ENCODE assay signal across 9 cellular contexts in genomic region chr1:6822530-6823359, GRCh38. TPM values are rescaled to one million over a fixed set of nuclear protein-coding genes. Genes with fewer than 3 reads are reported as not detected.
DNase-seq lines count a peak whose midpoint lies in the region; ATAC-seq and FAIRE-seq lines count a peak whose summit lies in the region.
"Had no signal": no experiment of that assay in that cellular context is flagged by ENCODE, and none has a peak within 500 bp of the region (broad histone marks: within the 10 kb centered on the region; RNA-seq: fewer than 3 reads in every experiment).

No MANE protein-coding gene starts in this region.

- FAIRE-seq in RCC 7860 (lab: Jason Lieb, UNC) = no peak

- no peaks in the 10 kb centered on the region for H3K27me3 ChIP-seq in mucosa of stomach (ENCODE audit: control insufficient read depth, insufficient read depth, low read length)
- no peaks in the 10 kb centered on the region for H3K27me3 ChIP-seq in trophoblast cell (ENCODE audit: insufficient read depth, low read length)

- no peak overlapping the region for H3K23ac ChIP-seq in trophoblast cell (ENCODE audit: low read length)

- H2BK12ac ChIP-seq in trophoblast cell (ENCODE audit: low read length) = no peak overlapping the region

- no peak overlapping the region for H2BK5ac ChIP-seq in trophoblast cell (ENCODE audit: low read depth, low read length, poor library complexity)

- H4K8ac ChIP-seq in trophoblast cell (ENCODE audit: low read depth, low read length) = no peak overlapping the region

- H3K79me2 ChIP-seq in trophoblast cell (ENCODE audit: control insufficient read depth, insufficient read depth, low read length, poor library complexity) = no peaks in the 10 kb centered on the region

- no peak overlapping the region for H3K18ac ChIP-seq in trophoblast cell (ENCODE audit: low read length)

- no peak overlapping the region for H3K14ac ChIP-seq in trophoblast cell (ENCODE audit: low read length)

- no peak overlapping the region for H2BK120ac ChIP-seq in trophoblast cell (ENCODE audit: insufficient read depth, low read length, poor library complexity)

- no CpG with 5 or more reads among the region's 10 CpGs for WGBS in trophoblast cell (ENCODE audit: extremely low coverage, insufficient coverage, insufficient read length)

- no peaks in the 10 kb centered on the region for H3K9me3 ChIP-seq in mucosa of stomach (ENCODE audit: control insufficient read depth, low read length)
- no peaks in the 10 kb centered on the region for H3K9me3 ChIP-seq in trophoblast cell (ENCODE audit: insufficient read depth, low read depth, low read length)

- no peak overlapping the region for H3K4me2 ChIP-seq in trophoblast cell (ENCODE audit: low read length)

- H3K79me1 ChIP-seq in trophoblast cell (ENCODE audit: low read length) = no peaks in the 10 kb centered on the region

- peak; percentile 17 for DNase-seq in NCI-H2227 treated with DMSO at 0.1 percent for 48 hours (lab: John Stamatoyannopoulos, UW)
- DNase-seq in C1 segment of cervical spinal cord (lab: John Stamatoyannopoulos, UW) = no peak
- DNase-seq in NCI-H2171 (lab: John Stamatoyannopoulos, UW) = no peak
- DNase-seq in trophoblast cell = no peak
- DNase-seq in RCC 7860 (ENCODE audit: low spot score) = no peak
- DNase-seq: activated CD4-positive, alpha-beta T cell treated with anti-CD3 and anti-CD28 coated beads, Interleukin-2, amount 10 ng/mL, durations not matched to agents 7 days and 5 days had no signal

- no peak overlapping the region for H2AK5ac ChIP-seq in trophoblast cell (ENCODE audit: low read length)

- H3K27ac ChIP-seq in trophoblast cell (ENCODE audit: low read depth, low read length) = no peak overlapping the region

- H3K4me1 ChIP-seq in mucosa of stomach (ENCODE audit: control insufficient read depth, insufficient read depth, low read length) = peaks cover 44% of the 10 kb centered on the region
- no peaks in the 10 kb centered on the region for H3K4me1 ChIP-seq in trophoblast cell (ENCODE audit: control insufficient read depth in 1 of 2, insufficient read depth in 2 of 2, low read length in 2 of 2)

- H3K4me3 ChIP-seq in mucosa of stomach (ENCODE audit: low read length) (peak overlapping the region; percentile 32), trophoblast cell (ENCODE audit: low read depth, low read length) (no peak overlapping the region)

- no peak overlapping the region for H2AFZ ChIP-seq in trophoblast cell (ENCODE audit: insufficient read depth, low read length, poor library complexity)

- no peak overlapping the region for H3K4ac ChIP-seq in trophoblast cell (ENCODE audit: low read depth, low read length)

- peak; percentile 82 for ATAC-seq in GM18498 (IDR thresholded peaks at IDR 0.05; ENCODE audit: unreplicated experiment)
- ATAC-seq in GM21825 (IDR thresholded peaks at IDR 0.05; ENCODE audit: unreplicated experiment) = peak; percentile 76

- H4K91ac ChIP-seq in trophoblast cell (ENCODE audit: low read depth, low read length) = no peak overlapping the region

- no peaks in the 10 kb centered on the region for H3K36me3 ChIP-seq in mucosa of stomach (ENCODE audit: control insufficient read depth, insufficient read depth, low read length)
- H3K36me3 ChIP-seq in trophoblast cell (ENCODE audit: control insufficient read depth in 1 of 2, insufficient read depth in 2 of 2, low read length in 2 of 2) = peaks cover 0 to under 1% of the 10 kb centered on the region in 2 experiments

- H3K9ac ChIP-seq in mucosa of stomach (ENCODE audit: low read length) = peak overlapping the region; percentile 66
- H3K9ac ChIP-seq in trophoblast cell (ENCODE audit: low read length) = no peak overlapping the region

- no peak overlapping the region for H4K12ac ChIP-seq in trophoblast cell (ENCODE audit: low read depth, low read length)

RNA-seq across cellular contexts. Expression of gene CAMTA1, which starts 37.5 kb away (rescaled TPM):
- 185 and 191 TPM in 2 replicates for polyA plus RNA-seq in trophoblast cell (2013)
